In genomic region chr1:20732071-20732587, GRCh38 we compare ENCODE assay signal across 8 cellular contexts. TPM values are rescaled to one million over a fixed set of nuclear protein-coding genes. Genes with fewer than 3 reads are reported as not detected.
DNase-seq lines count a peak whose midpoint lies in the region; ATAC-seq, FAIRE-seq and TF ChIP-seq lines count a peak whose summit lies in the region.

No MANE protein-coding gene starts in this region.

- DNase-seq in CD4-positive, CD25-positive, alpha-beta regulatory T cell, result peak; percentile 33 to 49 (median 45)
- DNase-seq in NCI-H1048 (lab: John Stamatoyannopoulos, UW), result peak; percentile 50
- peak; percentile 36 for DNase-seq in UCSD-AML1 (lab: John Stamatoyannopoulos, UW; ENCODE audit: unreplicated experiment)
- DNase-seq in cardiac fibroblast (ENCODE audit: low read depth in 2 of 2), result peak; percentile 52 to 65
- peak; percentile 68 for DNase-seq in keratinocyte (ENCODE audit: low read depth, low spot score)
- DNase-seq in stimulated activated CD4-positive, alpha-beta T cell treated with anti-CD3 and anti-CD28 coated beads, Interleukin-12 subunit alpha, Interleukin-12 subunit beta, amount 100 ng/mL, for 24 hours (ENCODE audit: low read depth in 2 of 2), result peak; percentile 28 to 43

- H2AFZ ChIP-seq in keratinocyte (ENCODE audit: control insufficient read depth, low read length), result no peak overlapping the region

- peaks cover 33% of the 10 kb centered on the region for H3K4me1 ChIP-seq in CD4-positive, CD25-positive, alpha-beta regulatory T cell (ENCODE audit: control insufficient read depth, insufficient read depth, low read length, poor library complexity, severe bottlenecking)
- H3K4me1 ChIP-seq in keratinocyte (ENCODE audit: control insufficient read depth, extremely low read depth, insufficient read depth, low read length), result peaks cover 60% of the 10 kb centered on the region

- H3K27ac Mint-ChIP-seq in CD4-positive, CD25-positive, alpha-beta regulatory T cell, result peak overlapping the region in 1 of 3 donors; percentile 82

- dilution Hi-C loops in keratinocyte (cut with MboI; ENCODE audit: extremely low pct_ligation_motif_present, low sequenced_read_pairs), result no loop called here

- peaks cover 0 to 25% (median 9%) of the 10 kb centered on the region in 4 donors for H3K4me1 Mint-ChIP-seq in CD4-positive, CD25-positive, alpha-beta regulatory T cell

- peak; percentile 52 for FAIRE-seq in keratinocyte (lab: Jason Lieb, UNC)

- peak; percentile 40 to 49 for ATAC-seq in CD4-positive, CD25-positive, alpha-beta regulatory T cell (ENCODE audit: low read depth in 2 of 2)
- ATAC-seq in GM21529 (IDR thresholded peaks at IDR 0.05; ENCODE audit: unreplicated experiment), result peak; percentile 43
- no peak for ATAC-seq in GM21576 (IDR thresholded peaks at IDR 0.05; ENCODE audit: unreplicated experiment)

- H4K20me1 ChIP-seq in keratinocyte (ENCODE audit: control insufficient read depth, extremely low read depth, insufficient read depth, low read length), result no peaks in the 10 kb centered on the region

- H3K9me1 ChIP-seq in keratinocyte (ENCODE audit: control insufficient read depth, extremely low read depth, insufficient read depth, low read length), result no peaks in the 10 kb centered on the region

- peak overlapping the region; percentile 67 for H3K4me3 ChIP-seq in CD4-positive, CD25-positive, alpha-beta regulatory T cell (ENCODE audit: low read depth, low read length)
- H3K4me3 ChIP-seq in cardiac fibroblast (replicated peaks in 1 of 2; ENCODE audit: low read depth in 2 of 2, low read length in 2 of 2) (peak overlapping the region; percentile 60 to 62), keratinocyte (ENCODE audit: control insufficient read depth in 2 of 3, extremely low read depth in 1 of 3, insufficient read depth in 2 of 3, low read depth in 1 of 3, low read length in 3 of 3) (peak overlapping the region; percentile 69 to 89 (median 87))

- no peak for TF ChIP-seq CTCF in cardiac fibroblast (IDR thresholded peaks at IDR 0.05; ENCODE audit: low read depth, low read length)
- no peak for TF ChIP-seq CTCF in keratinocyte (optimal IDR thresholded peaks at IDR 0.05 in 1 of 3, IDR thresholded peaks at IDR 0.05 in 1 of 3, conservative IDR thresholded peaks at IDR 0.05 in 1 of 3; ENCODE audit: extremely low read depth in 1 of 3, insufficient read depth in 2 of 3, low read length in 3 of 3)

- H3K4me2 ChIP-seq in keratinocyte (ENCODE audit: control insufficient read depth, extremely low read depth, insufficient read depth, low read depth, low read length), result peak overlapping the region; percentile 97

- no peaks in the 10 kb centered on the region for H3K36me3 ChIP-seq in CD4-positive, CD25-positive, alpha-beta regulatory T cell (ENCODE audit: control insufficient read depth, insufficient read depth, low read length)
- H3K36me3 ChIP-seq in keratinocyte (ENCODE audit: control insufficient read depth in 2 of 2, extremely low read depth in 1 of 2, insufficient read depth in 2 of 2, low read length in 2 of 2), result peaks cover 11 to 23% of the 10 kb centered on the region in 2 experiments

- peaks cover 46% of the 10 kb centered on the region for H3K79me2 ChIP-seq in keratinocyte (ENCODE audit: control insufficient read depth, insufficient read depth, low read length)

- H3K27ac ChIP-seq in CD4-positive, CD25-positive, alpha-beta regulatory T cell (ENCODE audit: insufficient read depth, low read length, poor library complexity, severe bottlenecking), result no peak overlapping the region
- peak overlapping the region; percentile 85 for H3K27ac ChIP-seq in keratinocyte (ENCODE audit: control insufficient read depth, insufficient read depth, low read length)

- H3K36me3 Mint-ChIP-seq in CD4-positive, CD25-positive, alpha-beta regulatory T cell, result peaks cover 4% of the 10 kb centered on the region

- H3K27me3 ChIP-seq in CD4-positive, CD25-positive, alpha-beta regulatory T cell (ENCODE audit: control insufficient read depth, insufficient read depth, low read length), result no peaks in the 10 kb centered on the region
- no peaks in the 10 kb centered on the region for H3K27me3 ChIP-seq in keratinocyte (ENCODE audit: control insufficient read depth, extremely low read depth, insufficient read depth, low read length)

- peaks cover 0 to 2% (median 0%) of the 10 kb centered on the region in 7 donors for H3K9me3 Mint-ChIP-seq in CD4-positive, CD25-positive, alpha-beta regulatory T cell

- H3K9ac ChIP-seq in keratinocyte (ENCODE audit: control insufficient read depth, extremely low read depth, insufficient read depth, low read length), result peak overlapping the region; percentile 88

- H3K9me3 ChIP-seq in CD4-positive, CD25-positive, alpha-beta regulatory T cell (ENCODE audit: control insufficient read depth in 2 of 2, low read length in 2 of 2), result no peaks in the 10 kb centered on the region
- no peaks in the 10 kb centered on the region for H3K9me3 ChIP-seq in keratinocyte (ENCODE audit: control insufficient read depth, low read depth, low read length)

- peaks cover 31% of the 10 kb centered on the region for H3K27me3 Mint-ChIP-seq in CD4-positive, CD25-positive, alpha-beta regulatory T cell

- peak overlapping the region; percentile 84 to 90 (median 88) for H3K4me3 Mint-ChIP-seq in CD4-positive, CD25-positive, alpha-beta regulatory T cell

RNA-seq across cellular contexts. Expression of gene SH2D5, which starts 0.4 kb away (rescaled TPM):
- total RNA-seq in CD4-positive, CD25-positive, alpha-beta regulatory T cell, result not detected
- polyA plus RNA-seq in CD4-positive, CD25-positive, alpha-beta regulatory T cell, result not detected
- polyA plus RNA-seq in keratinocyte, result 60.8 to 83.8 TPM (median 69.0 TPM) in 3 replicates
- polyA plus RNA-seq in keratinocyte (2011; ENCODE audit: low read depth), result 25.6 TPM
- polyA plus RNA-seq in keratinocyte (2011; cell fraction: cytosol; rRNA removed), result 47.6 and 72.0 TPM in 2 replicates
- polyA plus RNA-seq in keratinocyte (2011; cell fraction: nucleus; rRNA removed), result 163 and 199 TPM in 2 replicates
- polyA plus RNA-seq in keratinocyte (2012; ENCODE audit: low replicate concordance), result 39.9 and 102 TPM in 2 replicates
- 41.1 to 72.9 TPM (median 42.6 TPM) in 3 replicates for polyA minus RNA-seq in keratinocyte
- 92.5 TPM for polyA minus RNA-seq in keratinocyte (2011; cell fraction: cytosol; rRNA and poly(A)+ RNA removed)
- 59.7 and 71.6 TPM in 2 replicates for polyA minus RNA-seq in keratinocyte (2011; cell fraction: nucleus; rRNA and poly(A)+ RNA removed)

RNA-seq across cellular contexts. Expression of gene KIF17, which starts 14.3 kb away (rescaled TPM):
- total RNA-seq in CD4-positive, CD25-positive, alpha-beta regulatory T cell, result not detected
- polyA plus RNA-seq in CD4-positive, CD25-positive, alpha-beta regulatory T cell, result not detected
- polyA plus RNA-seq in keratinocyte, result 0.90 to 1.2 TPM (median 1.1 TPM) in 3 replicates
- 5.8 TPM for polyA plus RNA-seq in keratinocyte (2011; ENCODE audit: low read depth)
- 0.40 and 0.81 TPM in 2 replicates for polyA plus RNA-seq in keratinocyte (2011; cell fraction: cytosol; rRNA removed)
- polyA plus RNA-seq in keratinocyte (2011; cell fraction: nucleus; rRNA removed), result 3.9 and 4.5 TPM in 2 replicates
- 1.1 and 2.6 TPM in 2 replicates for polyA plus RNA-seq in keratinocyte (2012; ENCODE audit: low replicate concordance)
- polyA minus RNA-seq in keratinocyte, result 0.59 to 1.5 TPM (median 1.2 TPM) in 3 replicates
- polyA minus RNA-seq in keratinocyte (2011; cell fraction: cytosol; rRNA and poly(A)+ RNA removed), result 1.7 TPM
- polyA minus RNA-seq in keratinocyte (2011; cell fraction: nucleus; rRNA and poly(A)+ RNA removed), result 2.2 and 2.6 TPM in 2 replicates

RNA-seq across cellular contexts. Expression of gene HP1BP3, which starts 55.0 kb away (rescaled TPM):
- total RNA-seq in CD4-positive, CD25-positive, alpha-beta regulatory T cell, result 284 TPM
- 100 to 1,000 TPM; 170 to 258 (median 214) TPM for polyA plus RNA-seq in CD4-positive, CD25-positive, alpha-beta regulatory T cell
- 92.8 to 156 TPM (median 148 TPM) in 3 replicates for polyA plus RNA-seq in keratinocyte
- 100 TPM for polyA plus RNA-seq in keratinocyte (2011; ENCODE audit: low read depth)
- 74.7 and 79.8 TPM in 2 replicates for polyA plus RNA-seq in keratinocyte (2011; cell fraction: cytosol; rRNA removed)
- polyA plus RNA-seq in keratinocyte (2011; cell fraction: nucleus; rRNA removed), result 271 and 303 TPM in 2 replicates
- polyA plus RNA-seq in keratinocyte (2012; ENCODE audit: low replicate concordance), result 69.7 and 97.5 TPM in 2 replicates
- polyA minus RNA-seq in keratinocyte, result 19.4 to 82.1 TPM (median 25.5 TPM) in 3 replicates
- polyA minus RNA-seq in keratinocyte (2011; cell fraction: cytosol; rRNA and poly(A)+ RNA removed), result 83.1 TPM
- polyA minus RNA-seq in keratinocyte (2011; cell fraction: nucleus; rRNA and poly(A)+ RNA removed), result 57.1 and 94.3 TPM in 2 replicates

Comparison
In these comparisons a context has a peak if more than half of its experiments do, and no peak if none do; other contexts are left out.
1. RNA of gene SH2D5, which starts 0.4 kb away (polyA plus RNA-seq): 25.6 to 199 TPM in keratinocyte; not detected in CD4-positive, CD25-positive, alpha-beta regulatory T cell; every median in the first group is over 10 times any median in the second.
2. Peak in every context shown above with its lines, with median percentiles within 50 percentile points of each other: DNase-seq and H3K4me3 ChIP-seq.